In genomic region chr1:198019126-198019525, GRCh38 we compare ENCODE assay signal across 18 cellular contexts.
DNase-seq lines count a peak whose midpoint lies in the region; ATAC-seq and TF ChIP-seq lines count a peak whose summit lies in the region.
"Had no signal": no experiment of that assay in that cellular context is flagged by ENCODE, and none has a peak within 500 bp of the region (broad histone marks: within the 10 kb centered on the region; RNA-seq: fewer than 3 reads in every experiment).

No MANE protein-coding gene starts in this region.

- H3K36me3 Mint-ChIP-seq in type B pancreatic cell, result no peaks in the 10 kb centered on the region
- H3K36me3 Mint-ChIP-seq: CD8-positive, alpha-beta memory T cell; T-cell had no signal

- H3K27me3 ChIP-seq in RWPE2 (ENCODE audit: insufficient read depth, poor library complexity, severe bottlenecking), result no peaks in the 10 kb centered on the region

- peak; percentile 8 for DNase-seq in HS-27A (ENCODE audit: low read depth)
- DNase-seq in RWPE2 (ENCODE audit: low spot score), result no peak
- peak; percentile 12 for DNase-seq in epithelial cell of esophagus (ENCODE audit: low read depth)
- no peak for DNase-seq in type B pancreatic cell (ENCODE audit: extremely low spot score, unreplicated experiment)
- no peak for DNase-seq in DMS53 (lab: John Stamatoyannopoulos, UW)
- DNase-seq in omental fat pad (ENCODE audit: low spot score), result no peak
- DNase-seq: ACHN; C1 segment of cervical spinal cord; CD8-positive, alpha-beta memory T cell; H7; NCI-H1436; NCI-H1930; NCI-H345; NCI-H526; Right ventricle myocardium superior; T-cell had no signal

- peak overlapping the region; percentile 80 for H3K27ac ChIP-seq in RWPE2 (ENCODE audit: poor library complexity, severe bottlenecking)

- H3K4me1 ChIP-seq in RWPE2 (ENCODE audit: insufficient read depth, poor library complexity, severe bottlenecking), result peaks cover 14% of the 10 kb centered on the region

- no peak overlapping the region for H3K4me3 Mint-ChIP-seq in type B pancreatic cell
- H3K4me3 Mint-ChIP-seq: CD8-positive, alpha-beta memory T cell; T-cell had no signal

- TF ChIP-seq CTCF in RWPE2 (IDR thresholded peaks at IDR 0.05; ENCODE audit: poor library complexity, severe bottlenecking), result no peak
- no peak for TF ChIP-seq CTCF in epithelial cell of esophagus (IDR thresholded peaks at IDR 0.05; ENCODE audit: insufficient read depth, low read depth, low read length, missing control alignments)
- no peak for TF ChIP-seq CTCF in type B pancreatic cell (conservative IDR thresholded peaks at IDR 0.05)
- TF ChIP-seq CTCF in omental fat pad (IDR thresholded peaks at IDR 0.05), result no peak

- H3K4me3 ChIP-seq in RWPE2 (ENCODE audit: severe bottlenecking) (no peak overlapping the region), epithelial cell of esophagus (ENCODE audit: low read length) (no peak overlapping the region)

- H3K36me3 ChIP-seq in RWPE2 (ENCODE audit: low read depth), result no peaks in the 10 kb centered on the region

- H3K9me3 Mint-ChIP-seq in type B pancreatic cell, result peaks cover 8% of the 10 kb centered on the region
- H3K9me3 Mint-ChIP-seq: T-cell had no signal

- H3K4me1 Mint-ChIP-seq in type B pancreatic cell (ENCODE audit: unreplicated experiment), result no peaks in the 10 kb centered on the region
- H3K4me1 Mint-ChIP-seq: CD8-positive, alpha-beta memory T cell; T-cell had no signal

- no peaks in the 10 kb centered on the region for H3K9me3 ChIP-seq in RWPE2 (ENCODE audit: severe bottlenecking)

- ATAC-seq in RWPE2 (ENCODE audit: low read depth) (no peak; the same call in 2 of the 3 replicates), HG02970 (IDR thresholded peaks at IDR 0.05; ENCODE audit: low FRiP score, unreplicated experiment) (no peak), omental fat pad (ENCODE audit: low FRiP score) (no peak)
- ATAC-seq: Panc1, T-cell had no signal

- H3K27me3 Mint-ChIP-seq in type B pancreatic cell, result peaks cover 6% of the 10 kb centered on the region

- peak overlapping the region; percentile 4 for H3K27ac Mint-ChIP-seq in type B pancreatic cell
- H3K27ac Mint-ChIP-seq: CD8-positive, alpha-beta memory T cell; T-cell had no signal

Comparison
In these comparisons a context has a peak if more than half of its experiments do, and no peak if none do; other contexts are left out.
1. DNase-seq: peak in HS-27A (single experiment) and epithelial cell of esophagus (single experiment); none in RWPE2 (single experiment), type B pancreatic cell (single experiment), DMS53 (single experiment) and omental fat pad (single experiment).